ENCODE assay signal across 30 cellular contexts in genomic region chr5:76866503-76866902, GRCh38. TPM values are rescaled to one million over a fixed set of nuclear protein-coding genes. Genes with fewer than 3 reads are reported as not detected.
"Had no signal": no experiment of that assay in that cellular context is flagged by ENCODE, and none has a peak within 500 bp of the region (broad histone marks: within the 10 kb centered on the region; RNA-seq: fewer than 3 reads in every experiment).

No MANE protein-coding gene starts in this region.

- H3K36me3 ChIP-seq: colonic mucosa, esophagus squamous epithelium, gastrocnemius medialis, heart left ventricle, left lung, lower lobe of right lung had no signal

- ATAC-seq: effector memory CD8-positive, alpha-beta T cell; esophagus mucosa; gastrocnemius medialis; heart left ventricle; left lung; left ventricle myocardium superior; lower lobe of right lung; naive thymus-derived CD4-positive, alpha-beta T cell had no signal

- H3K4me2 ChIP-seq: hepatocyte had no signal

- H3K27ac ChIP-seq: colonic mucosa, epithelial cell of prostate, esophagus squamous epithelium, gastrocnemius medialis, heart left ventricle, hepatocyte, left lung, lower lobe of right lung had no signal

- H3K27me3 ChIP-seq: colonic mucosa, esophagus squamous epithelium, gastrocnemius medialis, heart left ventricle, hepatocyte, left lung had no signal

- H2AFZ ChIP-seq: hepatocyte had no signal

- H3K9me3 ChIP-seq: colonic mucosa, esophagus squamous epithelium, gastrocnemius medialis, heart left ventricle, left lung, lower lobe of right lung had no signal

- H3K4me3 ChIP-seq: colonic mucosa, esophagus squamous epithelium, gastrocnemius medialis, heart left ventricle, hepatocyte, left lung, lower lobe of right lung had no signal

- H3K4me1 ChIP-seq: colonic mucosa, gastrocnemius medialis, left lung, lower lobe of right lung had no signal

- DNase-seq: colonic mucosa; cortex of kidney; effector CD8-positive, alpha-beta T cell; effector memory CD8-positive, alpha-beta T cell; endodermal cell; erythroblast; esophagus squamous epithelium; foreskin fibroblast; foreskin melanocyte; gastrocnemius medialis; glutamatergic neuron; heart left ventricle; hypothalamus; immature natural killer cell; islet precursor cell; kidney; kidney glomerular epithelial cell; left lung; left ventricle myocardium superior; lower lobe of right lung; mesenchymal stem cell; naive thymus-derived CD4-positive, alpha-beta T cell had no signal

- H3K79me2 ChIP-seq: hepatocyte had no signal

- FAIRE-seq: endometrium, kidney had no signal

RNA-seq across cellular contexts. Expression of gene S100Z, which starts 16.7 kb away (rescaled TPM):
- total RNA-seq: colonic mucosa, dermis microvascular lymphatic vessel endothelial cell, gastrocnemius medialis, glomerular endothelial cell, lower leg skin, lung microvascular endothelial cell had no signal
- polyA plus RNA-seq: heart left ventricle; naive thymus-derived CD4-positive, alpha-beta T cell had no signal
